9 cellular contexts compared by ENCODE assay signal in the genomic region with DNA sequence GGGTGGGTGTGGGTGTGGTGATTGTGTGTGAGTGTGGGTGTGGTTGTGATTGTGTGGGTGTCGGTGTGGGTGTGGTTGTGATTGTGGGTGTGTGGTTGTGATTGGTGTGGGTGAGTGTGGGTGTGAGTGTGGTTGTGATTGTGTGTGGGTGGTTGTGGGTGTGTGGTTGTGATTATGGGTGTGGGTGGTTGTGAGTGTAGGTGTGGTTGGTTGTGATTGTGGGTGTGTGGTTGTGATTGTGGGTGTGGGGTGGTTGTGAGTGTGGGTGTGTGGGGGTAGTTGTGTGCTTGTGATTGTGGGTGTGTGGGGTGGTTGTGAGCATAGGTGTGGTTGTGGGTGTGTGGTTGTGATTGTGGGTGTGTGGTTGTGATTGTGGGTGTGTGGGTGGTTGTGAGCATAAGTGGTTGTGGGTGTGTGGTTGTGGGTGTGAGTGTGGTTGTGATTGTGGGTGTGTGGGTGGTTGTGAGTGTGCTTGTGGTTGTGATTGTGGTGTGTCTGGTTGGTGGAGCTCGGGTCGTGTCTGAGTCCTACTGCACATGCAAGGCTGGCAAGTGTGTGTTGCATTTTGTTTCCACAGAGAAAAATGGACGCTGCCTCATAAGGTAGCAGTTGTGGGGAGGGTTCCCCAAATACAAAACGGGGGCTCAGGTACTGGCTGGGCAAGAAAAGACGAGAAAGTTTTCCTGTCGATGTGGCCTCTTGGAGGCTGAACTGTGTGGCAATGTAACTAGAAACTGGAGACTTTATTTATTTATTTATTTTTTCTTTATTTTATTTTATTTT.
A peak's percentile ranks its signal among the peaks of the same experiment; 100 is the strongest.
DNase-seq lines count a peak whose midpoint lies in the region; ATAC-seq lines count a peak whose summit lies in the region.
"Had no signal": no experiment of that assay in that cellular context is flagged by ENCODE, and none has a peak within 500 bp of the region (broad histone marks: within the 10 kb centered on the region; RNA-seq: fewer than 3 reads in every experiment).

No MANE protein-coding gene starts in this region.

- no peaks in the 10 kb centered on the region for H3K4me1 Mint-ChIP-seq in activated naive CD4-positive, alpha-beta T cell treated with anti-CD3 and anti-CD28 coated beads for 36 hours (ENCODE audit: low read depth)
- H3K4me1 Mint-ChIP-seq in T-helper 2 cell treated with Interferon-gamma antibody and Interleukin-4, amounts not matched to agents 5 μg/mL and 100 μg/mL, for 36 hours (ENCODE audit: low read depth) = peaks cover 3% of the 10 kb centered on the region
- H3K4me1 Mint-ChIP-seq in stimulated activated naive CD8-positive, alpha-beta T cell treated with anti-CD3 and anti-CD28 coated beads, Interleukin-15, amount 100 ng/mL, for 72 hours = peaks cover 17% of the 10 kb centered on the region

- peak; percentile 35 to 59 for ATAC-seq in activated naive CD4-positive, alpha-beta T cell treated with anti-CD3 and anti-CD28 coated beads, Interleukin-2, amount 50 U/mL, for 72 hours
- peak; percentile 47 for ATAC-seq in stimulated activated naive CD8-positive, alpha-beta T cell treated with anti-CD3 and anti-CD28 coated beads, Interleukin-15, amount 100 ng/mL, for 72 hours
- ATAC-seq in HG03432 (IDR thresholded peaks at IDR 0.05; ENCODE audit: unreplicated experiment) (no peak), HG02642 (IDR thresholded peaks at IDR 0.05; ENCODE audit: poor library complexity, unreplicated experiment) (no peak)

- H3K9me3 Mint-ChIP-seq in activated naive CD4-positive, alpha-beta T cell treated with anti-CD3 and anti-CD28 coated beads, Interleukin-2, amount 50 U/mL, for 72 hours = peaks cover 12 to 17% of the 10 kb centered on the region in 2 donors
- H3K9me3 Mint-ChIP-seq in activated naive CD4-positive, alpha-beta T cell treated with anti-CD3 and anti-CD28 coated beads for 36 hours = peaks cover 14% of the 10 kb centered on the region
- peaks cover 10% of the 10 kb centered on the region for H3K9me3 Mint-ChIP-seq in T-helper 2 cell treated with Interferon-gamma antibody and Interleukin-4, amounts not matched to agents 5 μg/mL and 100 μg/mL, for 36 hours
- H3K9me3 Mint-ChIP-seq in stimulated activated naive CD8-positive, alpha-beta T cell treated with anti-CD3 and anti-CD28 coated beads, Interleukin-15, amount 100 ng/mL, for 72 hours = peaks cover 21 to 26% of the 10 kb centered on the region in 2 donors

- peak overlapping the region; percentile 47 to 88 for H3K27ac Mint-ChIP-seq in activated naive CD4-positive, alpha-beta T cell treated with anti-CD3 and anti-CD28 coated beads, Interleukin-2, amount 50 U/mL, for 72 hours
- H3K27ac Mint-ChIP-seq in activated naive CD4-positive, alpha-beta T cell treated with anti-CD3 and anti-CD28 coated beads for 36 hours = no peak overlapping the region
- peak overlapping the region; percentile 79 for H3K27ac Mint-ChIP-seq in T-helper 2 cell treated with Interferon-gamma antibody and Interleukin-4, amounts not matched to agents 5 μg/mL and 100 μg/mL, for 36 hours
- peak overlapping the region; percentile 27 to 99 for H3K27ac Mint-ChIP-seq in stimulated activated naive CD8-positive, alpha-beta T cell treated with anti-CD3 and anti-CD28 coated beads, Interleukin-15, amount 100 ng/mL, for 72 hours

- no peak overlapping the region for H3K4me3 Mint-ChIP-seq in activated naive CD4-positive, alpha-beta T cell treated with anti-CD3 and anti-CD28 coated beads for 36 hours
- no peak overlapping the region for H3K4me3 Mint-ChIP-seq in T-helper 2 cell treated with Interferon-gamma antibody and Interleukin-4, amounts not matched to agents 5 μg/mL and 100 μg/mL, for 36 hours
- peak overlapping the region in 1 of 2 donors; percentile 74 for H3K4me3 Mint-ChIP-seq in stimulated activated naive CD8-positive, alpha-beta T cell treated with anti-CD3 and anti-CD28 coated beads, Interleukin-15, amount 100 ng/mL, for 72 hours

- no peaks in the 10 kb centered on the region for H3K27me3 Mint-ChIP-seq in activated naive CD4-positive, alpha-beta T cell treated with anti-CD3 and anti-CD28 coated beads for 36 hours (ENCODE audit: low read depth)
- H3K27me3 Mint-ChIP-seq in T-helper 2 cell treated with Interferon-gamma antibody and Interleukin-4, amounts not matched to agents 5 μg/mL and 100 μg/mL, for 36 hours (ENCODE audit: low read depth) = peaks cover 3% of the 10 kb centered on the region
- no peaks in the 10 kb centered on the region for H3K27me3 Mint-ChIP-seq in stimulated activated naive CD8-positive, alpha-beta T cell treated with anti-CD3 and anti-CD28 coated beads, Interleukin-15, amount 100 ng/mL, for 72 hours

- CTCF ChIA-PET in activated naive CD4-positive, alpha-beta T cell treated with anti-CD3 and anti-CD28 coated beads for 36 hours (lab: Charles Lee) = no interaction called here

- intact Hi-C loops in activated naive CD4-positive, alpha-beta T cell treated with anti-CD3 and anti-CD28 coated beads for 36 hours (cut with micrococcal nuclease) = loop anchor here (5.0 kb wide), 1 partner anchor 163 kb away; a partner anchor contains a TSS

- peaks cover 0 to 10% of the 10 kb centered on the region in 2 donors for H3K36me3 Mint-ChIP-seq in activated naive CD4-positive, alpha-beta T cell treated with anti-CD3 and anti-CD28 coated beads, Interleukin-2, amount 50 U/mL, for 72 hours
- peaks cover 4% of the 10 kb centered on the region for H3K36me3 Mint-ChIP-seq in activated naive CD4-positive, alpha-beta T cell treated with anti-CD3 and anti-CD28 coated beads for 36 hours (ENCODE audit: low read depth)
- H3K36me3 Mint-ChIP-seq in T-helper 2 cell treated with Interferon-gamma antibody and Interleukin-4, amounts not matched to agents 5 μg/mL and 100 μg/mL, for 36 hours (ENCODE audit: low read depth) = peaks cover 2% of the 10 kb centered on the region

- DNase-seq in activated naive CD4-positive, alpha-beta T cell treated with anti-CD3 and anti-CD28 coated beads, Interleukin-2, amount 50 U/mL, for 72 hours (ENCODE audit: low spot score in 2 of 2) = no peak
- no peak for DNase-seq in activated naive CD4-positive, alpha-beta T cell treated with anti-CD3 and anti-CD28 coated beads for 36 hours
- DNase-seq in T-helper 2 cell treated with Interferon-gamma antibody and Interleukin-4, amounts not matched to agents 5 μg/mL and 100 μg/mL, for 36 hours (ENCODE audit: low spot score) = no peak
- DNase-seq in fibroblast of gingiva (ENCODE audit: low read depth) (peak; percentile 36), NCI-H446 treated with DMSO at 0.1 percent for 48 hours (lab: John Stamatoyannopoulos, UW) (no peak)
- peak; percentile 26 to 34 for DNase-seq in stimulated activated naive CD8-positive, alpha-beta T cell treated with anti-CD3 and anti-CD28 coated beads, Interleukin-15, amount 100 ng/mL, for 72 hours
- DNase-seq: Karpas-422 had no signal

Comparison
In these comparisons a context has a peak if more than half of its experiments do, and no peak if none do; other contexts are left out.
1. ATAC-seq: peak in activated naive CD4-positive, alpha-beta T cell treated with anti-CD3 and anti-CD28 coated beads, Interleukin-2, amount 50 U/mL, for 72 hours (2 of 2) and stimulated activated naive CD8-positive, alpha-beta T cell treated with anti-CD3 and anti-CD28 coated beads, Interleukin-15, amount 100 ng/mL, for 72 hours (single experiment); none in HG03432 (single experiment) and HG02642 (single experiment).
2. DNase-seq: peak in fibroblast of gingiva (single experiment) and stimulated activated naive CD8-positive, alpha-beta T cell treated with anti-CD3 and anti-CD28 coated beads, Interleukin-15, amount 100 ng/mL, for 72 hours (2 of 2); none in activated naive CD4-positive, alpha-beta T cell treated with anti-CD3 and anti-CD28 coated beads, Interleukin-2, amount 50 U/mL, for 72 hours (0 of 2), activated naive CD4-positive, alpha-beta T cell treated with anti-CD3 and anti-CD28 coated beads for 36 hours (single experiment), T-helper 2 cell treated with Interferon-gamma antibody and Interleukin-4, amounts not matched to agents 5 μg/mL and 100 μg/mL, for 36 hours (single experiment) and NCI-H446 treated with DMSO at 0.1 percent for 48 hours (single experiment).